Comparison of ENCODE assay signal across 1 cellular context in genomic region chr7:2110586-2111396, GRCh38.
TF ChIP-seq lines count a peak whose summit lies in the region.

No MANE protein-coding gene starts in this region.

TF ChIP-seq in HepG2, 621 proteins besides CTCF, POLR2A, EP300 and RAD21 (continued from another document and continues in another):
- TF ChIP-seq AFF4 (CRISPR knock-in tag; IDR thresholded peaks at IDR 0.05) (no peak), ZBTB21 (CRISPR knock-in tag; IDR thresholded peaks at IDR 0.05) (no peak), ZNF784 (CRISPR knock-in tag; IDR thresholded peaks at IDR 0.05; ENCODE audit: borderline replicate concordance) (0 out of 2 replicates have a peak, but pooled peaks have one; percentile 64), ZIK1 (CRISPR knock-in tag; IDR thresholded peaks at IDR 0.05; ENCODE audit: borderline replicate concordance, low read depth) (0 out of 2 replicates have a peak, but pooled peaks have one; percentile 37), ZNF543 (CRISPR knock-in tag; IDR thresholded peaks at IDR 0.05) (peak; percentile 58; the same call in 1 of the 2 replicates), PBX2 (CRISPR knock-in tag; IDR thresholded peaks at IDR 0.05) (no peak), SMYD3 (CRISPR knock-in tag; IDR thresholded peaks at IDR 0.05) (no peak), ZBTB25 (CRISPR knock-in tag; IDR thresholded peaks at IDR 0.05) (peak; percentile 62; the same call in 1 of the 2 replicates), FOXC1 (CRISPR knock-in tag; IDR thresholded peaks at IDR 0.05; ENCODE audit: borderline replicate concordance) (no peak), E2F5 (CRISPR knock-in tag; conservative IDR thresholded peaks at IDR 0.05) (no peak), ZNF569 (CRISPR knock-in tag; IDR thresholded peaks at IDR 0.05; ENCODE audit: borderline replicate concordance) (no peak), TBL1XR1 (IDR thresholded peaks at IDR 0.05; ENCODE audit: borderline replicate concordance, low read length, partially characterized antibody) (no peak), RFX5 (IDR thresholded peaks at IDR 0.05; ENCODE audit: low read depth, low read length) (no peak), FOXJ3 (CRISPR knock-in tag; IDR thresholded peaks at IDR 0.05; ENCODE audit: borderline replicate concordance) (peak; percentile 75; the same call in 1 of the 2 replicates), PPARG (CRISPR knock-in tag; conservative IDR thresholded peaks at IDR 0.05) (peak; percentile 48; the same call in 1 of the 2 replicates), ZNF234 (CRISPR knock-in tag; conservative IDR thresholded peaks at IDR 0.05) (no peak), NFYC (CRISPR knock-in tag; IDR thresholded peaks at IDR 0.05) (0 out of 2 replicates have a peak, but pooled peaks have one; percentile 14), ZNF563 (CRISPR knock-in tag; IDR thresholded peaks at IDR 0.05) (peak; percentile 76; the same call in 1 of the 2 replicates), SIN3A (IDR thresholded peaks at IDR 0.05; ENCODE audit: borderline replicate concordance, low read depth, low read length) (no peak), ZNF672 (CRISPR knock-in tag; IDR thresholded peaks at IDR 0.05) (no peak), ZBTB3 (CRISPR knock-in tag; IDR thresholded peaks at IDR 0.05; ENCODE audit: borderline replicate concordance, low read depth) (no peak), KLF9 (CRISPR knock-in tag; IDR thresholded peaks at IDR 0.05; ENCODE audit: low read depth) (no peak), TFAP4 (IDR thresholded peaks at IDR 0.05; ENCODE audit: borderline replicate concordance, low read depth) (0 out of 2 replicates have a peak, but pooled peaks have one; percentile 38), ZMYM3 (CRISPR knock-in tag; IDR thresholded peaks at IDR 0.05) (peak; percentile 32; the same call in 1 of the 2 replicates), ZSCAN20 (CRISPR knock-in tag; IDR thresholded peaks at IDR 0.05; ENCODE audit: borderline replicate concordance) (no peak), ZFP90 (CRISPR knock-in tag; IDR thresholded peaks at IDR 0.05; ENCODE audit: borderline replicate concordance) (peak; percentile 52; the same call in 1 of the 2 replicates), PHF20 (CRISPR knock-in tag; IDR thresholded peaks at IDR 0.05) (peak; percentile 48; the same call in 1 of the 2 replicates), EEA1 (CRISPR knock-in tag; IDR thresholded peaks at IDR 0.05; ENCODE audit: borderline replicate concordance) (no peak), DMTF1 (CRISPR knock-in tag; IDR thresholded peaks at IDR 0.05) (no peak), BCL3 (CRISPR knock-in tag; IDR thresholded peaks at IDR 0.05) (peak; percentile 78), NCOA2 (CRISPR knock-in tag; IDR thresholded peaks at IDR 0.05) (peak; percentile 85), FOXA3 (CRISPR knock-in tag; IDR thresholded peaks at IDR 0.05) (peak; percentile 93), FOXK2 (IDR thresholded peaks at IDR 0.05) (peak; percentile 65; the same call in 1 of the 2 replicates), ZBTB33 (CRISPR knock-in tag; IDR thresholded peaks at IDR 0.05) (peak; percentile 87; the same call in 1 of the 2 replicates), ZNF44 (CRISPR knock-in tag; IDR thresholded peaks at IDR 0.05) (0 out of 2 replicates have a peak, but pooled peaks have one; percentile 79), ZNF770 (CRISPR knock-in tag; IDR thresholded peaks at IDR 0.05) (peak; percentile 30; the same call in 1 of the 2 replicates), ZNF496 (CRISPR knock-in tag; IDR thresholded peaks at IDR 0.05; ENCODE audit: insufficient replicate concordance) (no peak), MAFG (CRISPR knock-in tag; IDR thresholded peaks at IDR 0.05) (no peak), PAX8 (CRISPR knock-in tag; IDR thresholded peaks at IDR 0.05; ENCODE audit: borderline replicate concordance) (no peak), KDM2A (CRISPR knock-in tag; IDR thresholded peaks at IDR 0.05; ENCODE audit: borderline replicate concordance, low read depth) (peak; percentile 26), NR2C2 (CRISPR knock-in tag; IDR thresholded peaks at IDR 0.05; ENCODE audit: borderline replicate concordance) (peak; percentile 65; the same call in 1 of the 2 replicates), RAD51 (IDR thresholded peaks at IDR 0.05; ENCODE audit: borderline replicate concordance) (no peak), ZFX (CRISPR knock-in tag; IDR thresholded peaks at IDR 0.05; ENCODE audit: low read depth) (peak; percentile 85), RNF2 (conservative IDR thresholded peaks at IDR 0.05; ENCODE audit: low read depth) (no peak)
